1 cellular context compared by ENCODE assay signal in the genomic region with DNA sequence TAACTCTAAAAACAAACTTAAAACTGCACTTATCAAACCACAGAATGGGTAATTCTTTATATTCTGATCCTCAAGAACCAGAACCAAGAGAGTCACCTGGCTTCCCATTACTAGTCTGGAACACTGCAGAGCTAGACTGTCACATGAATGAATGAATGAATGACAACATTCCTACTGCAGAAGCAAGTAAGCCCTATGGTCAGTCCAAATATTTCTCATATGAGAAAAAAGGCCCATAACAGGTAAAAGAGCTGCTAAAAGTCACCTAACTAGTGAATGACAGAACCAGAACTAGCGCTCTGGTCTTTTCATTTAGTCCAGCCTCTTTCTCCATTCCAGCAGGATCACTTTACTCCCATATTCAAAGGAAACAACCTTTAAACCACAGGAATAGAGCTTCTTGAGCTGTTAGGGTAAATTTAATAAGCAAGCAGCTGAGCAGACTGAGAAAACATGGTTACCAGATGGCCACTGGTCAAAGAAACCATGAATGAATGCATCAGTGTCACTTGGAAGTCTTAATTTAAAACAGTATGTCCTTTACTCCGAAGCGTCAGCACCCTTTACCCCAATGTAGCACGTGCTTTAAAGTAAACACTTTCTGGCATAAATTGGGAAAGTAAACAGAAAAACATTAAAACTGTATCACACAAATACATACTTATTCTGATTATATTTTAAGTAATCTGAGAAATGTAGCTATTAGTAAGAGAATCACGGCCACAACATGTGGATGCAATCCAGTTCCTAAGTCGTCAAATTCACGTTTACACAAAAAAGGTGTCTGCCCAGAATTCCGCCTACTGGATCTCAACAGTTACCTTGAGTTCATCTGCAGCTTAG.
TF ChIP-seq lines count a peak whose summit lies in the region.

No MANE protein-coding gene starts in this region.

TF ChIP-seq in A549, 52 proteins besides CTCF, POLR2A, EP300 and RAD21 (continued from another document):
- TF ChIP-seq, protein P1, sequence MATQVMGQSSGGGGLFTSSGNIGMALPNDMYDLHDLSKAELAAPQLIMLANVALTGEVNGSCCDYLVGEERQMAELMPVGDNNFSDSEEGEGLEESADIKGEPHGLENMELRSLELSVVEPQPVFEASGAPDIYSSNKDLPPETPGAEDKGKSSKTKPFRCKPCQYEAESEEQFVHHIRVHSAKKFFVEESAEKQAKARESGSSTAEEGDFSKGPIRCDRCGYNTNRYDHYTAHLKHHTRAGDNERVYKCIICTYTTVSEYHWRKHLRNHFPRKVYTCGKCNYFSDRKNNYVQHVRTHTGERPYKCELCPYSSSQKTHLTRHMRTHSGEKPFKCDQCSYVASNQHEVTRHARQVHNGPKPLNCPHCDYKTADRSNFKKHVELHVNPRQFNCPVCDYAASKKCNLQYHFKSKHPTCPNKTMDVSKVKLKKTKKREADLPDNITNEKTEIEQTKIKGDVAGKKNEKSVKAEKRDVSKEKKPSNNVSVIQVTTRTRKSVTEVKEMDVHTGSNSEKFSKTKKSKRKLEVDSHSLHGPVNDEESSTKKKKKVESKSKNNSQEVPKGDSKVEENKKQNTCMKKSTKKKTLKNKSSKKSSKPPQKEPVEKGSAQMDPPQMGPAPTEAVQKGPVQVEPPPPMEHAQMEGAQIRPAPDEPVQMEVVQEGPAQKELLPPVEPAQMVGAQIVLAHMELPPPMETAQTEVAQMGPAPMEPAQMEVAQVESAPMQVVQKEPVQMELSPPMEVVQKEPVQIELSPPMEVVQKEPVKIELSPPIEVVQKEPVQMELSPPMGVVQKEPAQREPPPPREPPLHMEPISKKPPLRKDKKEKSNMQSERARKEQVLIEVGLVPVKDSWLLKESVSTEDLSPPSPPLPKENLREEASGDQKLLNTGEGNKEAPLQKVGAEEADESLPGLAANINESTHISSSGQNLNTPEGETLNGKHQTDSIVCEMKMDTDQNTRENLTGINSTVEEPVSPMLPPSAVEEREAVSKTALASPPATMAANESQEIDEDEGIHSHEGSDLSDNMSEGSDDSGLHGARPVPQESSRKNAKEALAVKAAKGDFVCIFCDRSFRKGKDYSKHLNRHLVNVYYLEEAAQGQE (IDR thresholded peaks at IDR 0.05): no peak
- no peak for TF ChIP-seq GATA3 (IDR thresholded peaks at IDR 0.05; ENCODE audit: borderline replicate concordance)
